In the genomic region with DNA sequence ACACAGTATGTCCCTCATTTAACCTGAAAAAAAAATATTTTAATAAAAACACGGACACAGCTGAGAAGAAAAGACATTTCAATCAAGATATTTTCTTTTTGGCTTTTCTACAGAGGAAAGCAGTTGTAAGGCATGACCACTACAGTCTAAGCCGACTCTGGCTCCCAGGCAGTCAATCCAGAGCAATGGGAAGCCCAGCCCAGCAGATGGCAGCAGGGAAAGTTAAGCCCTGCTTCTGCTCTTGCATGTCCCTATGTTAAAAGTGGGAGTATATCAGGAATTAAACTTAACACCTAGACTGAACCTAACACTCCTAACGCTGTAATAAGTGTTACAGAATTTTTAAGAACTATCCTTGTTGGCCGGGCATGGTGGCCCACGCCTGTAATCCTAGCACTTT, we compare ENCODE assay signal across 10 cellular contexts. TPM values are rescaled to one million over a fixed set of nuclear protein-coding genes. Genes with fewer than 3 reads are reported as not detected.
DNase-seq lines count a peak whose midpoint lies in the region; ATAC-seq and TF ChIP-seq lines count a peak whose summit lies in the region.
"Had no signal": no experiment of that assay in that cellular context is flagged by ENCODE, and none has a peak within 500 bp of the region (broad histone marks: within the 10 kb centered on the region; RNA-seq: fewer than 3 reads in every experiment).

No MANE protein-coding gene starts in this region.

- WGBS in esophagus muscularis mucosa: 77% methylated on average over 5 of the region's 5 CpGs

- no peak for TF ChIP-seq POLR2A in esophagus muscularis mucosa (IDR thresholded peaks at IDR 0.05; ENCODE audit: low read depth)

- H3K9me3 ChIP-seq in esophagus muscularis mucosa: no peaks in the 10 kb centered on the region
- no peaks in the 10 kb centered on the region for H3K9me3 ChIP-seq in parathyroid adenoma (ENCODE audit: control insufficient read depth, low read length)
- H3K9me3 ChIP-seq: BLaER1, SJCRH30 had no signal

- H3K4me3 ChIP-seq in esophagus muscularis mucosa: no peak overlapping the region
- no peak overlapping the region for H3K4me3 ChIP-seq in parathyroid adenoma (ENCODE audit: low read depth, low read length)
- H3K4me3 ChIP-seq: BLaER1, SJCRH30 had no signal

- no peaks in the 10 kb centered on the region for H3K27me3 ChIP-seq in esophagus muscularis mucosa
- no peaks in the 10 kb centered on the region for H3K27me3 ChIP-seq in parathyroid adenoma (ENCODE audit: control insufficient read depth, insufficient read depth, low read length)
- H3K27me3 ChIP-seq: BLaER1, SJCRH30 had no signal

- H3K4me1 ChIP-seq in esophagus muscularis mucosa: peaks cover 0 to 11% (median 2%) of the 10 kb centered on the region in 4 donors
- no peaks in the 10 kb centered on the region for H3K4me1 ChIP-seq in parathyroid adenoma
- H3K4me1 ChIP-seq: SJCRH30 had no signal

- no peak for ATAC-seq in GM18867 (IDR thresholded peaks at IDR 0.05; ENCODE audit: unreplicated experiment)
- no peak for ATAC-seq in HG03175 (IDR thresholded peaks at IDR 0.05; ENCODE audit: unreplicated experiment)

- H3K27ac ChIP-seq in esophagus muscularis mucosa (replicated peaks in 1 of 4) (no peak overlapping the region), parathyroid adenoma (no peak overlapping the region)
- H3K27ac ChIP-seq: BLaER1, SJCRH30 had no signal

- H3K79me2 ChIP-seq in parathyroid adenoma: no peaks in the 10 kb centered on the region

- H3K36me3 ChIP-seq in esophagus muscularis mucosa (peaks cover 30 to 90% (median 62%) of the 10 kb centered on the region in 4 donors), parathyroid adenoma (ENCODE audit: control insufficient read depth, insufficient read depth, low read length) (no peaks in the 10 kb centered on the region)

- no peak overlapping the region for H3K4me2 ChIP-seq in parathyroid adenoma (ENCODE audit: low read length)
- H3K4me2 ChIP-seq: BLaER1 had no signal

- no peak overlapping the region for H3K9ac ChIP-seq in parathyroid adenoma
- H3K9ac ChIP-seq: BLaER1 had no signal

- intact Hi-C loops in esophagus muscularis mucosa (cut with DNase I): no loop called here

- peak; percentile 8 to 40 (median 26) for TF ChIP-seq CTCF in esophagus muscularis mucosa (IDR thresholded peaks at IDR 0.05)
- peak; percentile 23 for TF ChIP-seq CTCF in parathyroid adenoma (IDR thresholded peaks at IDR 0.05)

- H2AFZ ChIP-seq in parathyroid adenoma: no peak overlapping the region

- peak; percentile 2 for DNase-seq in NCI-H2107 treated with DMSO at 0.1 percent for 48 hours (lab: John Stamatoyannopoulos, UW; ENCODE audit: unreplicated experiment)
- no peak for DNase-seq in NCI-H2107 (lab: John Stamatoyannopoulos, UW)
- peak; percentile 7 for DNase-seq in NCI-H2227 treated with DMSO at 0.1 percent for 48 hours (lab: John Stamatoyannopoulos, UW)
- DNase-seq in esophagus muscularis mucosa (ENCODE audit: extremely low spot score): no peak
- DNase-seq in ecto neural progenitor cell (ENCODE audit: low spot score): no peak

- no peak for TF ChIP-seq EP300 in esophagus muscularis mucosa (IDR thresholded peaks at IDR 0.05)

RNA-seq across cellular contexts. Expression of a gene that starts 19.5 kb away (rescaled TPM):
- total RNA-seq in esophagus muscularis mucosa: 1 to 10 TPM in 1 of 4 donors, not detected in 3; 1.2 TPM

RNA-seq across cellular contexts. Expression of a gene that starts 19.7 kb away (rescaled TPM):
- total RNA-seq in esophagus muscularis mucosa: 10 to 100 TPM; 47.8 to 75.0 (median 64.5) TPM

Comparison
In these comparisons a context has a peak if more than half of its experiments do, and no peak if none do; other contexts are left out.
1. DNase-seq: peak in NCI-H2107 treated with DMSO at 0.1 percent for 48 hours (single experiment) and NCI-H2227 treated with DMSO at 0.1 percent for 48 hours (single experiment); none in NCI-H2107 (single experiment), esophagus muscularis mucosa (single experiment) and ecto neural progenitor cell (single experiment).